Comparison of ENCODE assay signal across 17 cellular contexts in the genomic region with DNA sequence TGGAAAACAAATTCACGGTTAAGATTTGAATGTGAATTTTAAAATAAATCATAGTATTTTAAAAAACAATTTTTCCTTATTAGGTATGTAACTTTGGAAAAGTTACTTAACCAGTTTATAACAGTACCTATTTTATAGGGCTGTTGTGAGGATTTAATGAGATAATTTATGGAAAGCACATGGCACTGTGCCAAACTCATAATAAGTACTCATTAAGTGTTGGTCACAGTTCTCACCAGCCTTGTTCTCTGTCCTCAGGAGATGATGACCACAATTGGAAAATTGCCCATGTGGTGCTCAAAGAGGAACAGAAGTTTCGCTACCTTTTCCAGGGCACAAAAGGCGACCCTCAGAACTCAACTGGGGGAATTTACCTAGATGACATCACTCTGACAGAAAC. TPM values are rescaled to one million over a fixed set of nuclear protein-coding genes. Genes with fewer than 3 reads are reported as not detected.
A peak's percentile ranks its signal among the peaks of the same experiment; 100 is the strongest.
DNase-seq lines count a peak whose midpoint lies in the region; ATAC-seq and TF ChIP-seq lines count a peak whose summit lies in the region.
"Had no signal": no experiment of that assay in that cellular context is flagged by ENCODE, and none has a peak within 500 bp of the region (broad histone marks: within the 10 kb centered on the region; RNA-seq: fewer than 3 reads in every experiment).

No MANE protein-coding gene starts in this region.

- H3K4me3 ChIP-seq in LNCaP clone FGC (ENCODE audit: low read depth, low read length): no peak overlapping the region
- H3K4me3 ChIP-seq: A549, GM23248 had no signal

- intact Hi-C loops in left colon (cut with DNase I, micrococcal nuclease) (no loop called here), Right ventricle myocardium inferior (cut with DNase I) (no loop called here)

- peak; percentile 29 for DNase-seq in COR-L47 (lab: John Stamatoyannopoulos, UW)
- DNase-seq in DMS79 (lab: John Stamatoyannopoulos, UW): peak; percentile 3
- DNase-seq in LNCaP clone FGC (ENCODE audit: low read depth): peak; percentile 80
- no peak for DNase-seq in left colon
- DNase-seq in Right ventricle myocardium inferior (ENCODE audit: missing footprints): no peak
- DNase-seq: BE2C; Caco-2; CD8-positive, alpha-beta T cell; DND-41; GDM1; GM23248; Karpas-422 had no signal

- ATAC-seq in left colon: peak; percentile 46
- no peak for ATAC-seq in HG02981 (IDR thresholded peaks at IDR 0.05; ENCODE audit: unreplicated experiment)
- no peak for ATAC-seq in Right ventricle myocardium inferior
- ATAC-seq in HG03342 (IDR thresholded peaks at IDR 0.05; ENCODE audit: unreplicated experiment): no peak
- ATAC-seq: A549; CD8-positive, alpha-beta T cell; HCT116; HepG2 had no signal

- TF ChIP-seq CTCF in LNCaP clone FGC (IDR thresholded peaks at IDR 0.05; ENCODE audit: control insufficient read depth, extremely low read depth, insufficient read depth): no peak

RNA-seq across cellular contexts. Expression of a gene that starts 39.6 kb away (rescaled TPM):
- total RNA-seq in left colon (100 to 1,000 TPM; 197 to 412 TPM), Right ventricle myocardium inferior (not detected)
- total RNA-seq: CD8-positive, alpha-beta T cell; GM23248 had no signal

Comparison
In these comparisons a context has a peak if more than half of its experiments do, and no peak if none do; other contexts are left out.
1. DNase-seq: peak in COR-L47 (single experiment), DMS79 (single experiment) and LNCaP clone FGC (single experiment); none in left colon (0 of 2) and Right ventricle myocardium inferior (single experiment).
2. RNA of a gene that starts 39.6 kb away (total RNA-seq): 197 to 412 TPM in left colon; not detected in Right ventricle myocardium inferior (single experiment); every median in the first group is over 100 times any median in the second.